ENCODE assay signal across 14 cellular contexts in genomic region chr19:35262101-35262761, GRCh38. TPM values are rescaled to one million over a fixed set of nuclear protein-coding genes. Genes with fewer than 3 reads are reported as not detected.
DNase-seq lines count a peak whose midpoint lies in the region; ATAC-seq and TF ChIP-seq lines count a peak whose summit lies in the region.
"Had no signal": no experiment of that assay in that cellular context is flagged by ENCODE, and none has a peak within 500 bp of the region (broad histone marks: within the 10 kb centered on the region; RNA-seq: fewer than 3 reads in every experiment).

No MANE protein-coding gene starts in this region.

- no peaks in the 10 kb centered on the region for H3K9me3 ChIP-seq in lower lobe of right lung
- H3K9me3 ChIP-seq: thoracic aorta had no signal

- in situ Hi-C loops in GM13976 (cut with MboI; ENCODE audit: low sequenced_read_pairs, unreplicated experiment): no loop called here

- H3K36me3 Mint-ChIP-seq in activated CD8-positive, alpha-beta memory T cell treated with anti-CD3 and anti-CD28 coated beads, Interleukin-2, amount 10 ng/mL, durations not matched to agents 7 days and 5 days: peaks cover 3% of the 10 kb centered on the region

- TF ChIP-seq CTCF in 22Rv1 (IDR thresholded peaks at IDR 0.05): no peak
- no peak for TF ChIP-seq CTCF in GM13976 (IDR thresholded peaks at IDR 0.05; ENCODE audit: borderline replicate concordance, control extremely low read depth, extremely low read depth, insufficient read depth, missing control alignments)
- TF ChIP-seq CTCF in lower lobe of right lung (IDR thresholded peaks at IDR 0.05): no peak

- no peaks in the 10 kb centered on the region for H3K27me3 ChIP-seq in lower lobe of right lung (ENCODE audit: low read depth)

- peaks cover 11% of the 10 kb centered on the region for H3K4me1 Mint-ChIP-seq in activated CD8-positive, alpha-beta memory T cell treated with anti-CD3 and anti-CD28 coated beads, Interleukin-2, amount 10 ng/mL, durations not matched to agents 7 days and 5 days

- DNase-seq in GM13976 (ENCODE audit: low spot score) (peak; percentile 17), lower lobe of right lung (peak; percentile 41), anterior cingulate cortex (lab: John Stamatoyannopoulos, UW) (no peak)
- peak; percentile 32 for DNase-seq in activated CD8-positive, alpha-beta memory T cell treated with anti-CD3 and anti-CD28 coated beads, Interleukin-2, amount 10 ng/mL, durations not matched to agents 7 days and 5 days
- DNase-seq: CD4-positive, alpha-beta memory T cell; NCI-H1105 treated with DMSO at 0.1 percent for 48 hours had no signal

- H3K27ac Mint-ChIP-seq in activated CD8-positive, alpha-beta memory T cell treated with anti-CD3 and anti-CD28 coated beads, Interleukin-2, amount 10 ng/mL, durations not matched to agents 7 days and 5 days: no peak overlapping the region

- no peaks in the 10 kb centered on the region for H3K27me3 Mint-ChIP-seq in activated CD8-positive, alpha-beta memory T cell treated with anti-CD3 and anti-CD28 coated beads, Interleukin-2, amount 10 ng/mL, durations not matched to agents 7 days and 5 days
- H3K27me3 Mint-ChIP-seq: CD4-positive, alpha-beta memory T cell had no signal

- CTCF ChIA-PET in activated CD8-positive, alpha-beta memory T cell treated with anti-CD3 and anti-CD28 coated beads, Interleukin-2, amount 10 ng/mL, durations not matched to agents 7 days and 5 days (lab: Charles Lee): no interaction called here

- H3K27ac ChIP-seq in 22Rv1 (peak overlapping the region; percentile 98; the same call in 1 of the 2 replicates), lower lobe of right lung (no peak overlapping the region)
- H3K27ac ChIP-seq: thoracic aorta had no signal

- peaks cover 40% of the 10 kb centered on the region for H3K4me1 ChIP-seq in lower lobe of right lung

- H3K9me3 Mint-ChIP-seq in activated CD8-positive, alpha-beta memory T cell treated with anti-CD3 and anti-CD28 coated beads, Interleukin-2, amount 10 ng/mL, durations not matched to agents 7 days and 5 days (ENCODE audit: low read depth): no peaks in the 10 kb centered on the region

- H3K36me3 ChIP-seq in lower lobe of right lung: peaks cover 35% of the 10 kb centered on the region
- H3K36me3 ChIP-seq: thoracic aorta had no signal

- no peak overlapping the region for H3K4me3 Mint-ChIP-seq in activated CD8-positive, alpha-beta memory T cell treated with anti-CD3 and anti-CD28 coated beads, Interleukin-2, amount 10 ng/mL, durations not matched to agents 7 days and 5 days
- H3K4me3 Mint-ChIP-seq: CD4-positive, alpha-beta memory T cell had no signal

- no peak for ATAC-seq in activated CD8-positive, alpha-beta memory T cell treated with anti-CD3 and anti-CD28 coated beads, Interleukin-2, amount 10 ng/mL, durations not matched to agents 7 days and 5 days
- peak in 1 of 2 donors; percentile 10 for ATAC-seq in lower lobe of right lung
- no peak for ATAC-seq in HG03097 (IDR thresholded peaks at IDR 0.05; ENCODE audit: low FRiP score, unreplicated experiment)
- ATAC-seq in GM18517 (IDR thresholded peaks at IDR 0.05; ENCODE audit: unreplicated experiment): no peak
- no peak for ATAC-seq in activated CD4-positive, CD25-positive, alpha-beta regulatory T cell treated with anti-CD3 and anti-CD28 coated beads, Interleukin-2, amount 50 U/mL, for 24 hours

- no peak overlapping the region for H3K4me3 ChIP-seq in lower lobe of right lung
- H3K4me3 ChIP-seq: thoracic aorta had no signal

- intact Hi-C loops in lower lobe of right lung (cut with DNase I): no loop called here

RNA-seq across cellular contexts. Expression of gene USF2, which starts 6.5 kb away (rescaled TPM):
- 100 to 1,000 TPM; 138 to 154 TPM for total RNA-seq in activated CD8-positive, alpha-beta memory T cell treated with anti-CD3 and anti-CD28 coated beads, Interleukin-2, amount 10 ng/mL, durations not matched to agents 7 days and 5 days
- 171 TPM for total RNA-seq in lower lobe of right lung

RNA-seq across cellular contexts. Expression of gene LSR, which starts 13.4 kb away (rescaled TPM):
- 10 to 100 TPM in 1 of 2 experiments, 1 to 10 TPM in 1; 7.2 to 10.0 TPM for total RNA-seq in activated CD8-positive, alpha-beta memory T cell treated with anti-CD3 and anti-CD28 coated beads, Interleukin-2, amount 10 ng/mL, durations not matched to agents 7 days and 5 days
- 74.1 TPM for total RNA-seq in lower lobe of right lung

RNA-seq across cellular contexts. Expression of gene HAMP, which starts 20.1 kb away (rescaled TPM):
- under 1 TPM; 0.55 to 0.77 TPM for total RNA-seq in activated CD8-positive, alpha-beta memory T cell treated with anti-CD3 and anti-CD28 coated beads, Interleukin-2, amount 10 ng/mL, durations not matched to agents 7 days and 5 days
- total RNA-seq in lower lobe of right lung: not detected

RNA-seq across cellular contexts. Expression of gene MAG, which starts 29.7 kb away (rescaled TPM):
- under 1 TPM in 1 of 2 experiments, not detected in 1; 0.26 TPM for total RNA-seq in activated CD8-positive, alpha-beta memory T cell treated with anti-CD3 and anti-CD28 coated beads, Interleukin-2, amount 10 ng/mL, durations not matched to agents 7 days and 5 days
- total RNA-seq in lower lobe of right lung: not detected
- total RNA-seq: CD4-positive, alpha-beta memory T cell; dermis microvascular lymphatic vessel endothelial cell; lung microvascular endothelial cell; pulmonary artery endothelial cell had no signal

RNA-seq across cellular contexts. Expression of gene FAM187B, which starts 33.7 kb away (rescaled TPM):
- total RNA-seq in activated CD8-positive, alpha-beta memory T cell treated with anti-CD3 and anti-CD28 coated beads, Interleukin-2, amount 10 ng/mL, durations not matched to agents 7 days and 5 days: not detected
- total RNA-seq in lower lobe of right lung: 0.41 TPM
- total RNA-seq: CD4-positive, alpha-beta memory T cell; dermis microvascular lymphatic vessel endothelial cell; lung microvascular endothelial cell; pulmonary artery endothelial cell; thoracic aorta had no signal

Comparison
In these comparisons a context has a peak if more than half of its experiments do, and no peak if none do; other contexts are left out.
1. DNase-seq: peak in GM13976 (single experiment), activated CD8-positive, alpha-beta memory T cell treated with anti-CD3 and anti-CD28 coated beads, Interleukin-2, amount 10 ng/mL, durations not matched to agents 7 days and 5 days (single experiment) and lower lobe of right lung (single experiment); none in anterior cingulate cortex (0 of 58).